ENCODE assay signal across 20 cellular contexts in the genomic region with DNA sequence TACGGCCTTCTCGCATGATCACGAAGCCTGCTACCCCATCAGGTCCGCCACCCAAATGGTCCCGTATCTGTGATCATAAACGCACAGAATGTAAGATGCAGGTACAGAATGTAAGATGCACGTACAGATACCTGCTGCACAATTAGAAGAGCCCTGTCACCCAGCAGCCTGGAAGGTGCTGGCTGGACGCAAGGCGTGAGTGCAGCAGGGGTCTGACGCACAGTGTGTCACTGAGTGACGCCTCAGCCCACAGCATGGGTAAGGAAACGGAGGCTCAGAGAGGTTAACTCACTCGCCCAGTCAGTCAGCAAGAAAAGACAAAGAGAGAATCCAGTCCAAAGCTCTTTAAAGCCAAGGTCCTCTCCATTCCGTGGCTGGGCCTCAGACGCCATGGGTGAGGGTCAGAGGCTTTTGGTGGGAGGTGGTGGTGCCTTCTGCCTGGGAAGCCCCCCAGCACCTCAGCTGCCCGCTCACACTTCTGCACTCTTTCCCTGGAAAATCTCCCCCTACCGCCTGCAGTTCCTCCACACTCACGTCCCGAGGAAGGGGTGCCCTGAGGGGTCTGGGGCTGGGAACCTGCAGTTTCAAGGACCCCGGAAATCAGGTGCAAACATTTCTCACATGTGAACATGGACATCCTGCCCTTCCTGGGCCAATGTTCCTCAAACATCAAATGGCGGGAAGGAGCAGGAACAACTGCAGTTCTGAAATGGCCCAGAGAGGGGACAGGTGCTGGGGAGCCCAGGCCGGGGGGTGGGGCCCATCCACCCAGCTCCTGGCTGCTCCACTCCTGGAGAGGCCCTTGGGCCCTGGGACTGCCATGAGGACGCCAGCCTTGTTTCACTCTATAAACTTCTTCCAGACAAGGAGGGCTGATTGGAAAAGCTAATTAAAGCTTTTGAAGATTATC. TPM values are rescaled to one million over a fixed set of nuclear protein-coding genes. Genes with fewer than 3 reads are reported as not detected.
DNase-seq lines count a peak whose midpoint lies in the region; ATAC-seq and TF ChIP-seq lines count a peak whose summit lies in the region.
"Had no signal": no experiment of that assay in that cellular context is flagged by ENCODE, and none has a peak within 500 bp of the region (broad histone marks: within the 10 kb centered on the region; RNA-seq: fewer than 3 reads in every experiment).

No MANE protein-coding gene starts in this region.

- H3K36me3 ChIP-seq in lower lobe of right lung (peaks cover 44% of the 10 kb centered on the region), suprapubic skin (peaks cover 41% of the 10 kb centered on the region), WERI-Rb-1 (peaks cover 21% of the 10 kb centered on the region)

- H3K4me1 ChIP-seq in lower lobe of right lung (peaks cover 76% of the 10 kb centered on the region), suprapubic skin (peaks cover 78% of the 10 kb centered on the region)

- H3K27ac ChIP-seq in HL-60 (replicated peaks) (peak overlapping the region; percentile 62), lower lobe of right lung (peak overlapping the region; percentile 85), suprapubic skin (peak overlapping the region; percentile 75), WERI-Rb-1 (no peak overlapping the region)
- H3K27ac ChIP-seq: 22Rv1, foreskin keratinocyte had no signal

- intact Hi-C loops in lower lobe of right lung (cut with DNase I) (no loop called here), sciatic nerve (cut with DNase I) (no loop called here)

- ATAC-seq in lower lobe of right lung (no peak), sciatic nerve (no peak)
- ATAC-seq: activated T-cell treated with anti-CD3 and anti-CD28 coated beads, Interleukin-2, amount 50 U/mL, for 72 hours; effector memory CD8-positive, alpha-beta T cell; foreskin keratinocyte had no signal

- WGBS in suprapubic skin: 91% methylated on average over 23 of the region's 23 CpGs

- H3K9me3 ChIP-seq in lower lobe of right lung (no peaks in the 10 kb centered on the region), suprapubic skin (no peaks in the 10 kb centered on the region), WERI-Rb-1 (ENCODE audit: severe bottlenecking) (peaks cover under 1% of the 10 kb centered on the region)
- H3K9me3 ChIP-seq: heart left ventricle had no signal

- H3K4me3 ChIP-seq in HL-60 (replicated peaks; ENCODE audit: insufficient read depth, low read length): no peak overlapping the region
- no peak overlapping the region for H3K4me3 ChIP-seq in lower lobe of right lung
- no peak overlapping the region for H3K4me3 ChIP-seq in suprapubic skin
- no peak overlapping the region for H3K4me3 ChIP-seq in WERI-Rb-1 (ENCODE audit: low read depth, low read length)
- H3K4me3 ChIP-seq: heart left ventricle had no signal

- TF ChIP-seq CTCF in HL-60 (IDR thresholded peaks at IDR 0.05; ENCODE audit: insufficient read depth, low read length) (no peak), lower lobe of right lung (IDR thresholded peaks at IDR 0.05) (no peak), suprapubic skin (IDR thresholded peaks at IDR 0.05) (no peak), WERI-Rb-1 (IDR thresholded peaks at IDR 0.05; ENCODE audit: low read depth, low read length) (no peak)

- DNase-seq in NCI-H82 (lab: John Stamatoyannopoulos, UW) (peak; percentile 54), NCI-H82 treated with DMSO at 0.1 percent for 48 hours (lab: John Stamatoyannopoulos, UW; ENCODE audit: unreplicated experiment) (no peak), HL-60 (ENCODE audit: low read depth in 1 of 2, low spot score in 1 of 2) (no peak), lower lobe of right lung (no peak), suprapubic skin (ENCODE audit: low spot score in 2 of 2) (no peak), sciatic nerve (ENCODE audit: low spot score) (no peak), mesenteric fat pad (ENCODE audit: low spot score) (no peak), WERI-Rb-1 (no peak)
- DNase-seq: activated CD4-positive, alpha-beta T cell treated with anti-CD3 and anti-CD28 coated beads, Interleukin-2, amount 10 ng/mL, durations not matched to agents 24 days and 14 days; activated naive CD4-positive, alpha-beta T cell treated with Interleukin-2 at 50 U/mL for 16 hours; activated T-cell treated with anti-CD3 and anti-CD28 coated beads, Interleukin-2, amount 50 U/mL, for 72 hours; anterior cingulate cortex; CD4-positive, CD25-positive, alpha-beta regulatory T cell; effector memory CD8-positive, alpha-beta T cell; foreskin keratinocyte; kidney glomerular epithelial cell; mammary epithelial cell; nucleus accumbens had no signal

- H3K27me3 ChIP-seq in HL-60 (ENCODE audit: insufficient read depth, poor library complexity, severe bottlenecking) (no peaks in the 10 kb centered on the region), lower lobe of right lung (ENCODE audit: low read depth) (no peaks in the 10 kb centered on the region), suprapubic skin (no peaks in the 10 kb centered on the region), WERI-Rb-1 (ENCODE audit: insufficient read depth, low read depth, severe bottlenecking) (no peaks in the 10 kb centered on the region)
- H3K27me3 ChIP-seq: foreskin keratinocyte, heart left ventricle had no signal

- TF ChIP-seq POLR2A in suprapubic skin (IDR thresholded peaks at IDR 0.05): no peak

- TF ChIP-seq EP300 in suprapubic skin (IDR thresholded peaks at IDR 0.05): no peak

RNA-seq across cellular contexts. Expression of a gene that starts 59.4 kb away (rescaled TPM):
- total RNA-seq in lower lobe of right lung (15.4 TPM), suprapubic skin (10 to 100 TPM; 10.5 to 14.0 (median 12.5) TPM), sciatic nerve (10.8 TPM), mesenteric fat pad (15.1 TPM)

RNA-seq across cellular contexts. Expression of a gene that starts 59.5 kb away (rescaled TPM):
- total RNA-seq in lower lobe of right lung: 37.4 TPM
- total RNA-seq in suprapubic skin: 10 to 100 TPM; 64.8 to 95.6 (median 69.4) TPM
- total RNA-seq in sciatic nerve: 35.8 TPM
- total RNA-seq in mesenteric fat pad: 39.4 TPM
